Comparison of ENCODE assay signal across 1 cellular context in the genomic region with DNA sequence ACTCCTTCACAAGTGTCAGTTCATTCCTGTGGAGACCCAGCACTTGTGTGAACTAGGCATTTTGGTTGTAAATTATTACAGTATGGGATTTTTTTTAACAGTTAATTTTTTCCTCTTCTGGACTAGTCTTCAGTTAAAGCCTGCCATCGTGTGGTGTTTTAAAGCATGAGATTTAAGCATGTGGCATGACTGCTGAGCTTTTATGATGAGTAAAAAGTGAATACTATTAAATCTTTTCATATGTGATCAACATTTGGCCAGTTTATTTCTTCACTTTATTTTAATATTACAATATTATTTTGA.
A peak's percentile ranks its signal among the peaks of the same experiment; 100 is the strongest.
TF ChIP-seq lines count a peak whose summit lies in the region.

No MANE protein-coding gene starts in this region.

TF ChIP-seq in IMR-90, 13 proteins besides CTCF, POLR2A, EP300 and RAD21:
- TF ChIP-seq BHLHE40 (IDR thresholded peaks at IDR 0.05; ENCODE audit: low read depth, low read length): no peak
- peak; percentile 66 for TF ChIP-seq SMC3 (IDR thresholded peaks at IDR 0.05; ENCODE audit: low read depth, low read length)
TF ChIP-seq in IMR-90: peak in this region for 1.
